In genomic region chr7:151710646-151711434, GRCh38 we compare ENCODE assay signal across 15 cellular contexts.
"Had no signal": no experiment of that assay in that cellular context is flagged by ENCODE, and none has a peak within 500 bp of the region (broad histone marks: within the 10 kb centered on the region; RNA-seq: fewer than 3 reads in every experiment).

No MANE protein-coding gene starts in this region.

- FAIRE-seq: bronchial epithelial cell, keratinocyte, pancreas had no signal

- H3K9me3 ChIP-seq: gastroesophageal sphincter, pancreas had no signal

- H3K27me3 ChIP-seq: dorsolateral prefrontal cortex, gastroesophageal sphincter, pancreas had no signal

- H3K27ac ChIP-seq: pancreas had no signal

- H3K4me3 ChIP-seq: dorsolateral prefrontal cortex, gastroesophageal sphincter, pancreas had no signal

- H3K27ac Mint-ChIP-seq: activated CD4-positive, alpha-beta memory T cell treated with anti-CD3 and anti-CD28 coated beads for 36 hours; activated CD4-positive, alpha-beta T cell treated with anti-CD3 and anti-CD28 coated beads for 36 hours; stimulated activated effector memory CD8-positive, alpha-beta T cell treated with anti-CD3 and anti-CD28 coated beads, Interleukin-12 subunit alpha, Interleukin-12 subunit beta, amount 100 ng/mL, for 72 hours; T-helper 17 cell had no signal

- ATAC-seq: activated CD4-positive, alpha-beta T cell treated with anti-CD3 and anti-CD28 coated beads for 36 hours; gastroesophageal sphincter; pancreas; stimulated activated effector memory CD8-positive, alpha-beta T cell treated with anti-CD3 and anti-CD28 coated beads, Interleukin-12 subunit alpha, Interleukin-12 subunit beta, amount 100 ng/mL, for 72 hours; T-helper 17 cell had no signal

- H3K4me3 Mint-ChIP-seq: activated CD4-positive, alpha-beta memory T cell treated with anti-CD3 and anti-CD28 coated beads for 36 hours; activated CD4-positive, alpha-beta T cell treated with anti-CD3 and anti-CD28 coated beads for 36 hours; neural crest cell; stimulated activated effector memory CD8-positive, alpha-beta T cell treated with anti-CD3 and anti-CD28 coated beads, Interleukin-12 subunit alpha, Interleukin-12 subunit beta, amount 100 ng/mL, for 72 hours; T-helper 17 cell had no signal

- DNase-seq: activated CD4-positive, alpha-beta memory T cell treated with anti-CD3 and anti-CD28 coated beads for 36 hours; activated CD4-positive, alpha-beta T cell treated with anti-CD3 and anti-CD28 coated beads for 36 hours; activated gamma-delta T cell treated with Interleukin-2 at 50 U/mL for 16 hours; activated T-cell treated with anti-CD3 and anti-CD28 coated beads, Interleukin-2, amount 50 U/mL, for 48 hours; aorta; dorsolateral prefrontal cortex; erythroblast; left ventricle myocardium superior; T-helper 17 cell had no signal

- H3K36me3 Mint-ChIP-seq: activated CD4-positive, alpha-beta memory T cell treated with anti-CD3 and anti-CD28 coated beads for 36 hours; stimulated activated effector memory CD8-positive, alpha-beta T cell treated with anti-CD3 and anti-CD28 coated beads, Interleukin-12 subunit alpha, Interleukin-12 subunit beta, amount 100 ng/mL, for 72 hours had no signal

- H3K9me3 Mint-ChIP-seq: activated CD4-positive, alpha-beta memory T cell treated with anti-CD3 and anti-CD28 coated beads for 36 hours; stimulated activated effector memory CD8-positive, alpha-beta T cell treated with anti-CD3 and anti-CD28 coated beads, Interleukin-12 subunit alpha, Interleukin-12 subunit beta, amount 100 ng/mL, for 72 hours had no signal

- H3K27me3 Mint-ChIP-seq: activated CD4-positive, alpha-beta memory T cell treated with anti-CD3 and anti-CD28 coated beads for 36 hours; activated CD4-positive, alpha-beta T cell treated with anti-CD3 and anti-CD28 coated beads for 36 hours; T-helper 17 cell had no signal

- H3K36me3 ChIP-seq: gastroesophageal sphincter, pancreas had no signal
